In the genomic region with DNA sequence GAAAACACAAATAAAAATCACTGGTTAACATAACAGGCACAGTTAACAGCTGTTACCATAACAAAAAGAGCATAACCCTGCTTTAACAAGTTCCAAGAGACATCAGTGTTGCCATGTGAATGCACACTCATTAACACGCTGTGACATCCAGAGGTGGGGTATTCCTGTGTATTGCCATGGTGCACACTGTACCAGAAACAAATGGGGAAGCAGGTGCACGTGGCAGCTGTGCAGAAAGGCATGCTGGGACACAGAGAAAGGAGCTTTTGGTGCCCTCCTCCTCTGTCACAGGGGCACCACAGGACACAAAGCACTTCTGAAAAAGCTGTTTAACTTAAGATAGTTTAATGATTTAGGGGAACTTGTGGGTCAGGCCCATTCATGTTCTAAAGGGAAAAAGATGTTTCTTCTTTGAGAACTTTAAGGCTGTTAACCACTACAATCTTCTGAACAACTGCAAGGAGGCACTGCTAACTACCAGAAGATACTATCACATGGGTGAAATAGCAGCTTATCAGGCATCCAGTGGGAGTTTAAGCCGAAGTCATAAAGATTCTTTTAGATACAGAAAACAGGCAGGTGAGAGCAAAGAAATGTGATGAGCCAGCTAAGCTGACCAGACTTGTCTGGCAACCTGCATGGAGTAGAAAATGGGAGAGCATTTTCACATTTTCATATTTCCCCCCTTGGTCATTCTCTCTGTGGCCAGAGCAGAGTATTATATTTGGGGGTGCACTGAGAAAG, we compare ENCODE assay signal across 17 cellular contexts. TPM values are rescaled to one million over a fixed set of nuclear protein-coding genes. Genes with fewer than 3 reads are reported as not detected.
DNase-seq lines count a peak whose midpoint lies in the region; ATAC-seq and TF ChIP-seq lines count a peak whose summit lies in the region.
"Had no signal": no experiment of that assay in that cellular context is flagged by ENCODE, and none has a peak within 500 bp of the region (broad histone marks: within the 10 kb centered on the region; RNA-seq: fewer than 3 reads in every experiment).

No MANE protein-coding gene starts in this region.

- H3K27ac Mint-ChIP-seq in dendritic cell treated with granulocyte-macrophage colony-stimulating factor and Interleukin-4, amounts not matched to agents 40 ng/mL and 50 ng/mL, for 4 days, result peak overlapping the region; percentile 63

- H3K4me3 ChIP-seq in NB4 (ENCODE audit: low read depth, low read length) (no peak overlapping the region), gastrocnemius medialis (no peak overlapping the region), MM.1S (ENCODE audit: low read length) (no peak overlapping the region)
- H3K4me3 ChIP-seq: GM23338, right lobe of liver had no signal

- no peak overlapping the region for H3K4me2 ChIP-seq in MM.1S (ENCODE audit: low read depth, low read length)
- H3K4me2 ChIP-seq: GM23338 had no signal

- in situ Hi-C loops in gastrocnemius medialis (cut with MboI; ENCODE audit: low sequenced_read_pairs in 4 of 4), result loop anchor here (5.0 to 25.0 kb wide), 6 partner anchors 92 to 382 kb away; partner anchors contain the start of genes SUB1 (in 2 of the 4) and ZFR (in 1 of the 4)

- no peaks in the 10 kb centered on the region for H3K27me3 Mint-ChIP-seq in dendritic cell treated with granulocyte-macrophage colony-stimulating factor and Interleukin-4, amounts not matched to agents 40 ng/mL and 50 ng/mL, for 4 days

- ATAC-seq in gastrocnemius medialis, result peak in 1 of 2 donors; percentile 48
- no peak for ATAC-seq in left lobe of liver
- no peak for ATAC-seq in GM19023 (IDR thresholded peaks at IDR 0.05; ENCODE audit: unreplicated experiment)
- ATAC-seq: GM23338; left colon; stimulated activated naive CD8-positive, alpha-beta T cell treated with anti-CD3 and anti-CD28 coated beads, Interleukin-15, Interleukin-2, amounts not matched to agents 100 U/mL and 50 U/mL, for 24 hours had no signal

- H3K9ac ChIP-seq in MM.1S (ENCODE audit: low read length), result no peak overlapping the region

- no peaks in the 10 kb centered on the region for H3K9me3 ChIP-seq in gastrocnemius medialis
- no peaks in the 10 kb centered on the region for H3K9me3 ChIP-seq in MM.1S (replicated peaks; ENCODE audit: insufficient read depth, low read length)
- H3K9me3 ChIP-seq: right lobe of liver had no signal

- no peak for TF ChIP-seq CTCF in NB4 (IDR thresholded peaks at IDR 0.05; ENCODE audit: low read depth, low read length)
- TF ChIP-seq CTCF in gastrocnemius medialis (IDR thresholded peaks at IDR 0.05 in 4 of 5, conservative IDR thresholded peaks at IDR 0.05 in 1 of 5), result no peak
- no peak for TF ChIP-seq CTCF in MM.1S (IDR thresholded peaks at IDR 0.05; ENCODE audit: low read length)

- no peaks in the 10 kb centered on the region for H3K9me3 Mint-ChIP-seq in dendritic cell treated with granulocyte-macrophage colony-stimulating factor and Interleukin-4, amounts not matched to agents 40 ng/mL and 50 ng/mL, for 4 days
- H3K9me3 Mint-ChIP-seq: GM23338, neural crest cell had no signal

- peaks cover 5% of the 10 kb centered on the region; the same call in 1 of the 2 replicates for H3F3A ChIP-seq in MM.1S (ENCODE audit: insufficient read depth, low read length)

- peaks cover 4% of the 10 kb centered on the region; the same call in 1 of the 2 replicates for H3K79me2 ChIP-seq in MM.1S (ENCODE audit: low read length)

- no peak overlapping the region for H3K4me3 Mint-ChIP-seq in dendritic cell treated with granulocyte-macrophage colony-stimulating factor and Interleukin-4, amounts not matched to agents 40 ng/mL and 50 ng/mL, for 4 days
- H3K4me3 Mint-ChIP-seq: GM23338, neural crest cell had no signal

- DNase-seq in NCI-H1105 treated with DMSO at 0.1 percent for 48 hours (lab: John Stamatoyannopoulos, UW) (peak; percentile 5), NCI-H1105 (lab: John Stamatoyannopoulos, UW) (no peak), NB4 (ENCODE audit: low read depth) (peak; percentile 63), gastrocnemius medialis (peak in 1 of 2 donors; percentile 48), left lobe of liver (ENCODE audit: low spot score) (no peak), MM.1S (no peak)
- DNase-seq: activated CD4-positive, CD25-positive, alpha-beta regulatory T cell; amniotic stem cell; hippocampal formation; left colon; OCI-M1; stimulated activated naive CD8-positive, alpha-beta T cell treated with anti-CD3 and anti-CD28 coated beads, Interleukin-15, Interleukin-2, amounts not matched to agents 100 U/mL and 50 U/mL, for 24 hours had no signal

- H3K27ac ChIP-seq in gastrocnemius medialis, result peak overlapping the region; percentile 13 to 66 (median 30)
- H3K27ac ChIP-seq in MM.1S (ENCODE audit: low read length), result no peak overlapping the region

- H3K27me3 ChIP-seq in gastrocnemius medialis, result no peaks in the 10 kb centered on the region
- H3K27me3 ChIP-seq in MM.1S (replicated peaks; ENCODE audit: insufficient read depth, low read length), result no peaks in the 10 kb centered on the region
- H3K27me3 ChIP-seq: right lobe of liver had no signal

- H3K4me1 ChIP-seq in gastrocnemius medialis (peaks cover 25 to 35% of the 10 kb centered on the region in 2 donors), MM.1S (ENCODE audit: low read length) (peaks cover 6% of the 10 kb centered on the region; the same call in 1 of the 2 replicates)

- peaks cover 0 to 17% of the 10 kb centered on the region in 2 donors for H3K36me3 ChIP-seq in gastrocnemius medialis
- H3K36me3 ChIP-seq in MM.1S (replicated peaks; ENCODE audit: insufficient read depth, low read length), result peaks cover 3% of the 10 kb centered on the region; the same call in 1 of the 2 replicates

- no peak overlapping the region for H2AFZ ChIP-seq in MM.1S (ENCODE audit: low read length)
- H2AFZ ChIP-seq: GM23338 had no signal

- H3K36me3 Mint-ChIP-seq in dendritic cell treated with granulocyte-macrophage colony-stimulating factor and Interleukin-4, amounts not matched to agents 40 ng/mL and 50 ng/mL, for 4 days (ENCODE audit: low read depth), result peaks cover 60% of the 10 kb centered on the region

- intact Hi-C loops in dendritic cell treated with granulocyte-macrophage colony-stimulating factor and Interleukin-4, amounts not matched to agents 40 ng/mL and 50 ng/mL, for 4 days (cut with micrococcal nuclease), result loop anchor here (5.0 kb wide), 3 partner anchors 58 to 372 kb away; partner anchors contain the start of genes GOLPH3 and MTMR12
- intact Hi-C loops in gastrocnemius medialis (cut with DNase I; ENCODE audit: low total_unique reads), result loop anchor here (5.0 to 10.0 kb wide), 3 partner anchors 82 to 382 kb away; partner anchors contain the start of genes MTMR12 and ZFR

- no peak for TF ChIP-seq POLR2A in NB4 (IDR thresholded peaks at IDR 0.05; ENCODE audit: extremely low read depth, insufficient read length)
- TF ChIP-seq POLR2A in gastrocnemius medialis (IDR thresholded peaks at IDR 0.05), result no peak

- H3K9me2 ChIP-seq in MM.1S (replicated peaks; ENCODE audit: insufficient read depth, low read length), result no peaks in the 10 kb centered on the region

- peaks cover 53% of the 10 kb centered on the region for H3K4me1 Mint-ChIP-seq in dendritic cell treated with granulocyte-macrophage colony-stimulating factor and Interleukin-4, amounts not matched to agents 40 ng/mL and 50 ng/mL, for 4 days (ENCODE audit: low read depth)

- H4K20me1 ChIP-seq in MM.1S (ENCODE audit: insufficient read depth, low read length), result no peaks in the 10 kb centered on the region

RNA-seq across cellular contexts. Expression of gene GOLPH3, which starts 56.4 kb away (rescaled TPM):
- total RNA-seq in gastrocnemius medialis (10 to 100 TPM; 34.9 to 77.8 (median 46.1) TPM), left lobe of liver (66.6 TPM)

Comparison
In these comparisons a context has a peak if more than half of its experiments do, and no peak if none do; other contexts are left out.
1. DNase-seq: peak in NCI-H1105 treated with DMSO at 0.1 percent for 48 hours (single experiment) and NB4 (single experiment); none in NCI-H1105 (single experiment), left lobe of liver (single experiment) and MM.1S (single experiment).